Comparison of ENCODE assay signal across 36 cellular contexts in genomic region chr20:63678071-63678470, GRCh38. TPM values are rescaled to one million over a fixed set of nuclear protein-coding genes. Genes with fewer than 3 reads are reported as not detected.
"Had no signal": no experiment of that assay in that cellular context is flagged by ENCODE, and none has a peak within 500 bp of the region (broad histone marks: within the 10 kb centered on the region; RNA-seq: fewer than 3 reads in every experiment).

No MANE protein-coding gene starts in this region.

- H3K4me3 Mint-ChIP-seq: activated B cell treated with CpG ODN at 0.5 μM for 24 hours; activated CD4-positive, alpha-beta memory T cell treated with anti-CD3 and anti-CD28 coated beads for 36 hours; activated CD4-positive, alpha-beta T cell treated with anti-CD3 and anti-CD28 coated beads, Interleukin-2, amount 10 ng/mL, durations not matched to agents 24 days and 14 days; activated CD8-positive, alpha-beta T cell treated with anti-CD3 and anti-CD28 coated beads for 36 hours; activated naive CD4-positive, alpha-beta T cell treated with anti-CD3 and anti-CD28 coated beads, Interleukin-2, amount 10 ng/mL, durations not matched to agents 7 days and 5 days; activated naive CD4-positive, alpha-beta T cell treated with anti-CD3 and anti-CD28 coated beads, Interleukin-2, amount 50 U/mL, for 24 hours; activated naive CD8-positive, alpha-beta T cell; activated naive CD8-positive, alpha-beta T cell treated with anti-CD3 and anti-CD28 coated beads, Interleukin-2, amount 10 ng/mL, durations not matched to agents 7 days and 5 days; activated naive CD8-positive, alpha-beta T cell treated with anti-CD3 and anti-CD28 coated beads, Interleukin-2, amount 50 U/mL, for 24 hours; activated T-cell treated with anti-CD3 and anti-CD28 coated beads, Interleukin-2, amount 50 U/mL, for 24 hours; central memory CD8-positive, alpha-beta T cell; T-helper 1 cell treated with Interleukin-12 subunit alpha and Interleukin-12 subunit beta and Interleukin-4 antibody, amounts not matched to agents 30 μg/mL and 1 μg/mL, for 36 hours; T-helper 2 cell treated with Interferon-gamma antibody and Interleukin-4, amounts not matched to agents 5 μg/mL and 100 μg/mL, for 36 hours had no signal

- H3K9me3 ChIP-seq: body of pancreas, breast epithelium had no signal

- H3K27ac Mint-ChIP-seq: activated B cell treated with CpG ODN at 0.5 μM for 24 hours; activated CD4-positive, alpha-beta memory T cell treated with anti-CD3 and anti-CD28 coated beads for 36 hours; activated CD8-positive, alpha-beta T cell treated with anti-CD3 and anti-CD28 coated beads for 36 hours; activated naive CD4-positive, alpha-beta T cell treated with anti-CD3 and anti-CD28 coated beads, Interleukin-2, amount 10 ng/mL, durations not matched to agents 7 days and 5 days; activated naive CD4-positive, alpha-beta T cell treated with anti-CD3 and anti-CD28 coated beads, Interleukin-2, amount 50 U/mL, for 24 hours; activated naive CD8-positive, alpha-beta T cell; activated naive CD8-positive, alpha-beta T cell treated with anti-CD3 and anti-CD28 coated beads, Interleukin-2, amount 10 ng/mL, durations not matched to agents 7 days and 5 days; activated naive CD8-positive, alpha-beta T cell treated with anti-CD3 and anti-CD28 coated beads, Interleukin-2, amount 50 U/mL, for 24 hours; activated T-cell treated with anti-CD3 and anti-CD28 coated beads, Interleukin-2, amount 50 U/mL, for 24 hours; activated T-helper 2 cell treated with anti-CD3 and anti-CD28 coated beads, Interferon-gamma antibody, Interleukin-2, Interleukin-4, amounts not matched to agents 10 μg/mL and 5 μg/mL and 100 μg/mL, durations not matched to agents 14 hours and 24 hours and 36 hours; T-helper 1 cell treated with Interleukin-12 subunit alpha and Interleukin-12 subunit beta and Interleukin-4 antibody, amounts not matched to agents 30 μg/mL and 1 μg/mL, for 36 hours; T-helper 2 cell treated with Interferon-gamma antibody and Interleukin-4, amounts not matched to agents 5 μg/mL and 100 μg/mL, for 36 hours had no signal

- H3K36me3 ChIP-seq: breast epithelium had no signal

- DNase-seq: activated B cell treated with CpG ODN at 0.5 μM for 24 hours; activated CD4-positive, alpha-beta memory T cell treated with anti-CD3 and anti-CD28 coated beads for 36 hours; activated CD4-positive, alpha-beta T cell treated with anti-CD3 and anti-CD28 coated beads for 4 hours; activated CD4-positive, alpha-beta T cell treated with anti-CD3 and anti-CD28 coated beads, Interleukin-2, amount 10 ng/mL, durations not matched to agents 24 days and 14 days; activated CD4-positive, alpha-beta T cell treated with anti-CD3 and anti-CD28 coated beads, Interleukin-2, amount 50 U/mL, for 1 hour; activated CD4-positive, alpha-beta T cell treated with anti-CD3 and anti-CD28 coated beads, Interleukin-2, amount 50 U/mL, for 4 hours; activated CD4-positive, CD25-positive, alpha-beta regulatory T cell treated with anti-CD3 and anti-CD28 coated beads, Interleukin-2, amount 50 U/mL, for 72 hours; activated CD8-positive, alpha-beta memory T cell treated with anti-CD3 and anti-CD28 coated beads, Interleukin-2, amount 50 U/mL, for 48 hours; activated CD8-positive, alpha-beta T cell treated with anti-CD3 and anti-CD28 coated beads for 36 hours; activated effector memory CD4-positive, alpha-beta T cell treated with Interleukin-2 at 50 U/mL for 16 hours; activated gamma-delta T cell; activated naive CD4-positive, alpha-beta T cell treated with anti-CD3 and anti-CD28 coated beads, Interleukin-2, amount 10 ng/mL, durations not matched to agents 7 days and 5 days; activated naive CD4-positive, alpha-beta T cell treated with Interleukin-2 at 50 U/mL for 16 hours; activated naive CD8-positive, alpha-beta T cell treated with anti-CD3 and anti-CD28 coated beads, Interleukin-2, amount 10 ng/mL, durations not matched to agents 7 days and 5 days; activated naive CD8-positive, alpha-beta T cell treated with anti-CD3 and anti-CD28 coated beads, Interleukin-2, amount 50 U/mL, for 24 hours; activated T-cell treated with anti-CD3 and anti-CD28 coated beads, Interleukin-2, amount 50 U/mL, for 24 hours; activated T-cell treated with anti-CD3 and anti-CD28 coated beads, Interleukin-2, amount 50 U/mL, for 48 hours; amygdala; aorta; body of pancreas; brain microvascular endothelial cell; cerebellar nuclear complex; SW 1271; T-helper 1 cell; T-helper 2 cell; T-helper 9 cell had no signal

- H3K4me3 ChIP-seq: body of pancreas, breast epithelium had no signal

- H3K9me3 Mint-ChIP-seq: activated B cell treated with CpG ODN at 0.5 μM for 24 hours; activated CD4-positive, alpha-beta memory T cell treated with anti-CD3 and anti-CD28 coated beads for 36 hours; activated CD4-positive, alpha-beta T cell treated with anti-CD3 and anti-CD28 coated beads, Interleukin-2, amount 10 ng/mL, durations not matched to agents 24 days and 14 days; activated CD8-positive, alpha-beta T cell treated with anti-CD3 and anti-CD28 coated beads for 36 hours; activated naive CD4-positive, alpha-beta T cell treated with anti-CD3 and anti-CD28 coated beads, Interleukin-2, amount 10 ng/mL, durations not matched to agents 7 days and 5 days; activated naive CD4-positive, alpha-beta T cell treated with anti-CD3 and anti-CD28 coated beads, Interleukin-2, amount 50 U/mL, for 24 hours; activated naive CD8-positive, alpha-beta T cell treated with anti-CD3 and anti-CD28 coated beads, Interleukin-2, amount 10 ng/mL, durations not matched to agents 7 days and 5 days; activated naive CD8-positive, alpha-beta T cell treated with anti-CD3 and anti-CD28 coated beads, Interleukin-2, amount 50 U/mL, for 24 hours; activated T-cell treated with anti-CD3 and anti-CD28 coated beads, Interleukin-2, amount 50 U/mL, for 24 hours; activated T-helper 2 cell treated with anti-CD3 and anti-CD28 coated beads, Interferon-gamma antibody, Interleukin-2, Interleukin-4, amounts not matched to agents 10 μg/mL and 5 μg/mL and 100 μg/mL, durations not matched to agents 14 hours and 24 hours and 36 hours; central memory CD8-positive, alpha-beta T cell; T-helper 1 cell treated with Interleukin-12 subunit alpha and Interleukin-12 subunit beta and Interleukin-4 antibody, amounts not matched to agents 30 μg/mL and 1 μg/mL, for 36 hours; T-helper 2 cell treated with Interferon-gamma antibody and Interleukin-4, amounts not matched to agents 5 μg/mL and 100 μg/mL, for 36 hours had no signal

- H3K27me3 ChIP-seq: body of pancreas, brain microvascular endothelial cell, breast epithelium had no signal

- H3K27ac ChIP-seq: body of pancreas, brain microvascular endothelial cell, breast epithelium, VCaP had no signal

- H3K4me1 Mint-ChIP-seq: activated B cell treated with CpG ODN at 0.5 μM for 24 hours; activated naive CD4-positive, alpha-beta T cell treated with anti-CD3 and anti-CD28 coated beads, Interleukin-2, amount 10 ng/mL, durations not matched to agents 7 days and 5 days; activated naive CD4-positive, alpha-beta T cell treated with anti-CD3 and anti-CD28 coated beads, Interleukin-2, amount 50 U/mL, for 24 hours; activated naive CD8-positive, alpha-beta T cell treated with anti-CD3 and anti-CD28 coated beads, Interleukin-2, amount 10 ng/mL, durations not matched to agents 7 days and 5 days; central memory CD8-positive, alpha-beta T cell had no signal

- ATAC-seq: activated CD8-positive, alpha-beta T cell treated with anti-CD3 and anti-CD28 coated beads for 36 hours; activated naive CD8-positive, alpha-beta T cell treated with anti-CD3 and anti-CD28 coated beads, Interleukin-2, amount 50 U/mL, for 24 hours; body of pancreas had no signal

- H3K36me3 Mint-ChIP-seq: activated naive CD4-positive, alpha-beta T cell treated with anti-CD3 and anti-CD28 coated beads, Interleukin-2, amount 50 U/mL, for 24 hours; activated naive CD8-positive, alpha-beta T cell had no signal

- H3K27me3 Mint-ChIP-seq: activated B cell treated with CpG ODN at 0.5 μM for 24 hours; activated CD4-positive, alpha-beta memory T cell treated with anti-CD3 and anti-CD28 coated beads for 36 hours; activated CD4-positive, alpha-beta T cell treated with anti-CD3 and anti-CD28 coated beads, Interleukin-2, amount 10 ng/mL, durations not matched to agents 24 days and 14 days; activated CD8-positive, alpha-beta T cell treated with anti-CD3 and anti-CD28 coated beads for 36 hours; activated naive CD4-positive, alpha-beta T cell treated with anti-CD3 and anti-CD28 coated beads, Interleukin-2, amount 10 ng/mL, durations not matched to agents 7 days and 5 days; activated naive CD4-positive, alpha-beta T cell treated with anti-CD3 and anti-CD28 coated beads, Interleukin-2, amount 50 U/mL, for 24 hours; activated naive CD8-positive, alpha-beta T cell; activated naive CD8-positive, alpha-beta T cell treated with anti-CD3 and anti-CD28 coated beads, Interleukin-2, amount 10 ng/mL, durations not matched to agents 7 days and 5 days; activated naive CD8-positive, alpha-beta T cell treated with anti-CD3 and anti-CD28 coated beads, Interleukin-2, amount 50 U/mL, for 24 hours; activated T-cell treated with anti-CD3 and anti-CD28 coated beads, Interleukin-2, amount 50 U/mL, for 24 hours; central memory CD8-positive, alpha-beta T cell had no signal

RNA-seq across cellular contexts. Expression of gene TNFRSF6B, which starts 18.4 kb away (rescaled TPM):
- total RNA-seq: activated B cell treated with CpG ODN at 0.5 μM for 24 hours; activated CD4-positive, alpha-beta memory T cell treated with anti-CD3 and anti-CD28 coated beads for 36 hours; activated CD4-positive, alpha-beta T cell treated with anti-CD3 and anti-CD28 coated beads, Interleukin-2, amount 10 ng/mL, durations not matched to agents 24 days and 14 days; activated CD8-positive, alpha-beta memory T cell treated with anti-CD3 and anti-CD28 coated beads for 36 hours; activated CD8-positive, alpha-beta T cell treated with anti-CD3 and anti-CD28 coated beads for 36 hours; activated naive CD8-positive, alpha-beta T cell treated with anti-CD3 and anti-CD28 coated beads, Interleukin-2, amount 10 ng/mL, durations not matched to agents 7 days and 5 days; activated T-helper 2 cell treated with anti-CD3 and anti-CD28 coated beads, Interferon-gamma antibody, Interleukin-2, Interleukin-4, amounts not matched to agents 10 μg/mL and 5 μg/mL and 100 μg/mL, durations not matched to agents 14 hours and 24 hours and 36 hours; cardiac septum had no signal
